9 cellular contexts compared by ENCODE assay signal in the genomic region with DNA sequence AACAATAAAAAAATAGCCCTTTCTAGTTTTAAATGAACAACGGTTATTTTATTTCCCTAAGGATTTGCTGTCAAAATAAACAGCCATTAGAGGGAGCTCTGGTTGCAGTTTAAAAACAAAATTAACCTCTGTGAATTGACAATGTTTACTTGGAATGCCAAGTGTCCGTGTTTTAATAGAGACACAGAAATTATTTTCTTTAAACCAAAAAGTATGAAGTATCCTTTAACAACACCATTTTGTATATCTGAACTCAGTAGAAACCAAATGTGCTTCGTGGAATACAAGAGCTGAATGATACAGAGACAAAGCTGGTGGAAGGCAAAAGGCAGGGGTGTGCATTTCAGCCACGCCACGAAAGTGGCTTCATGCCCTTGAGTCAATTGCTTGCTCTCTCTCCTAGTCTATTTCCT.
DNase-seq lines count a peak whose midpoint lies in the region; ATAC-seq and TF ChIP-seq lines count a peak whose summit lies in the region.
"Had no signal": no experiment of that assay in that cellular context is flagged by ENCODE, and none has a peak within 500 bp of the region (broad histone marks: within the 10 kb centered on the region; RNA-seq: fewer than 3 reads in every experiment).

No MANE protein-coding gene starts in this region.

- no peak for ATAC-seq in gastrocnemius medialis
- no peak for ATAC-seq in naive thymus-derived CD8-positive, alpha-beta T cell
- no peak for ATAC-seq in GM21825 (IDR thresholded peaks at IDR 0.05; ENCODE audit: unreplicated experiment)

- H3K9me3 Mint-ChIP-seq in naive thymus-derived CD8-positive, alpha-beta T cell: peaks cover 0 to 2% (median 0%) of the 10 kb centered on the region in 9 donors

- no peak overlapping the region for H3K27ac Mint-ChIP-seq in naive thymus-derived CD8-positive, alpha-beta T cell
- H3K27ac Mint-ChIP-seq: B cell had no signal

- TF ChIP-seq CTCF in epithelial cell of esophagus (IDR thresholded peaks at IDR 0.05; ENCODE audit: insufficient read depth, low read depth, low read length, missing control alignments): peak; percentile 56
- peak in 2 of 5 experiments; percentile 33 to 38 for TF ChIP-seq CTCF in gastrocnemius medialis (IDR thresholded peaks at IDR 0.05 in 4 of 5, conservative IDR thresholded peaks at IDR 0.05 in 1 of 5)

- H3K36me3 Mint-ChIP-seq in naive thymus-derived CD8-positive, alpha-beta T cell: no peaks in the 10 kb centered on the region

- H3K4me1 Mint-ChIP-seq in naive thymus-derived CD8-positive, alpha-beta T cell: no peaks in the 10 kb centered on the region
- H3K4me1 Mint-ChIP-seq: B cell had no signal

- in situ Hi-C loops in gastrocnemius medialis (cut with MboI; ENCODE audit: low sequenced_read_pairs in 4 of 4): no loop called here

- TF ChIP-seq POLR2A in gastrocnemius medialis (IDR thresholded peaks at IDR 0.05): no peak

- H3K4me1 ChIP-seq in gastrocnemius medialis: no peaks in the 10 kb centered on the region

- peaks cover 0 to 17% (median 11%) of the 10 kb centered on the region in 5 donors for H3K27me3 Mint-ChIP-seq in naive thymus-derived CD8-positive, alpha-beta T cell

- no peaks in the 10 kb centered on the region for H3K9me3 ChIP-seq in gastrocnemius medialis

- POLR2A ChIA-PET in naive thymus-derived CD8-positive, alpha-beta T cell (lab: Charles Lee): no interaction called here

- H3K27me3 ChIP-seq in gastrocnemius medialis: no peaks in the 10 kb centered on the region

- no peak overlapping the region for H3K4me3 Mint-ChIP-seq in naive thymus-derived CD8-positive, alpha-beta T cell
- H3K4me3 Mint-ChIP-seq: B cell had no signal

- peak; percentile 20 for DNase-seq in DMS79 treated with DMSO at 0.1 percent for 48 hours (lab: John Stamatoyannopoulos, UW)
- no peak for DNase-seq in DMS79 (lab: John Stamatoyannopoulos, UW)
- DNase-seq in NCI-H82 treated with DMSO at 0.1 percent for 48 hours (lab: John Stamatoyannopoulos, UW; ENCODE audit: unreplicated experiment): peak; percentile 9
- DNase-seq in epithelial cell of esophagus (ENCODE audit: low read depth): peak; percentile 33
- DNase-seq in gastrocnemius medialis: no peak
- no peak for DNase-seq in stimulated activated CD4-positive, alpha-beta T cell treated with anti-CD3 and anti-CD28 coated beads, Interleukin-15, amount 100 ng/mL, for 24 hours
- no peak for DNase-seq in naive thymus-derived CD8-positive, alpha-beta T cell

- intact Hi-C loops in gastrocnemius medialis (cut with DNase I; ENCODE audit: low total_unique reads): no loop called here

- no peaks in the 10 kb centered on the region for H3K36me3 ChIP-seq in gastrocnemius medialis

- H3K4me3 ChIP-seq in epithelial cell of esophagus (ENCODE audit: low read length) (no peak overlapping the region), gastrocnemius medialis (peak overlapping the region; percentile 15 to 43 (median 29))

- no peak overlapping the region for H3K27ac ChIP-seq in gastrocnemius medialis

Comparison
In these comparisons a context has a peak if more than half of its experiments do, and no peak if none do; other contexts are left out.
1. DNase-seq: peak in DMS79 treated with DMSO at 0.1 percent for 48 hours (single experiment), NCI-H82 treated with DMSO at 0.1 percent for 48 hours (single experiment) and epithelial cell of esophagus (single experiment); none in DMS79 (single experiment), gastrocnemius medialis (0 of 2), stimulated activated CD4-positive, alpha-beta T cell treated with anti-CD3 and anti-CD28 coated beads, Interleukin-15, amount 100 ng/mL, for 24 hours (single experiment) and naive thymus-derived CD8-positive, alpha-beta T cell (0 of 10).